Comparison of ENCODE assay signal across 8 cellular contexts in the genomic region with DNA sequence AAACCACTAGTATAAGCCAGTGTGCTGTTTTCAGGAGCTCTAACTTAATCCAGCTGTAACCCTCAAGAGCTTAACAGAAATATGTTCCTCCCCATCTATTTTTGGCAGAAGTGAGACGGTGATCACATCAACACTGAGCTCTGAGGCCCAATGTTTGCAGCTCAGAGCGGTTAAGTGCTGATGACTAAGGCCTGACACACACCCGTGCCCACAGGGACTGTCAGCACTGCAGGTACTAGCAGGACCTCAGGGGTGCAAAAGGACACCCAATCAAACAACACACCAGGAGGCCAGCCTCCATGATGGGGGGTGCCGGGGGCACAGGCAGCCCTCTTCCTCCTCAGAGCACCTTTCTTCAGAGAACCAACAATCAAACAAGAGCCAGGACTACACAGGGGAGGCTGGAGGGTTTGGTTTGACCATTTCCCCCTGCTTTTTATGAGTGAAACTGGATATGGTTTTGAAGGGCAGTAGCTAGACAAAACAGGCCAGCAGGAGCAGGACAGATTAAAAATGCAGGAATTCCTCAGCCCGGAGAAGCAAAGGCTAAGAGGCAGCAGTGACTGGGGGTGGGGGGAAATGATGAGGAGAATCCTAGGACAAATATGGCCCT.
DNase-seq lines count a peak whose midpoint lies in the region; ATAC-seq, FAIRE-seq and TF ChIP-seq lines count a peak whose summit lies in the region.

No MANE protein-coding gene starts in this region.

- peak overlapping the region; percentile 99 for H3K27ac Mint-ChIP-seq in activated T-helper 17 cell treated with anti-CD3 and anti-CD28 coated beads, Interleukin-2, amount 50 U/mL, for 72 hours
- peak overlapping the region; percentile 35 for H3K27ac Mint-ChIP-seq in type B pancreatic cell

- H3K36me3 Mint-ChIP-seq in activated T-helper 17 cell treated with anti-CD3 and anti-CD28 coated beads, Interleukin-2, amount 50 U/mL, for 72 hours (ENCODE audit: low read depth), result peaks cover 48% of the 10 kb centered on the region
- no peaks in the 10 kb centered on the region for H3K36me3 Mint-ChIP-seq in type B pancreatic cell

- H3K4me3 ChIP-seq in AG04450 (ENCODE audit: low read depth, low read length) (peak overlapping the region; percentile 25; the same call in 1 of the 2 replicates), Peyer's patch (no peak overlapping the region), foreskin fibroblast (ENCODE audit: low read depth in 1 of 2, low read length in 2 of 2) (no peak overlapping the region), pancreas (no peak overlapping the region)

- no peaks in the 10 kb centered on the region for H3K27me3 ChIP-seq in AG04450 (ENCODE audit: control insufficient read depth, insufficient read depth, low read length)
- no peaks in the 10 kb centered on the region for H3K27me3 ChIP-seq in Peyer's patch
- no peaks in the 10 kb centered on the region for H3K27me3 ChIP-seq in pancreas

- H3K9me3 ChIP-seq in AG04450 (ENCODE audit: control insufficient read depth, insufficient read depth, low read length) (peaks cover 3% of the 10 kb centered on the region), Peyer's patch (no peaks in the 10 kb centered on the region), pancreas (no peaks in the 10 kb centered on the region)

- CTCF ChIA-PET in AG04450 (lab: Charles Lee), result interaction anchor here (1.1 to 3.2 kb wide), 5 partner anchors 18 to 87 kb away, joined by 3 to 11 read pairs (median 4); partner anchors contain the start of gene RAPGEF1

- H3K36me3 ChIP-seq in Peyer's patch (no peaks in the 10 kb centered on the region), pancreas (no peaks in the 10 kb centered on the region)

- H3K27ac ChIP-seq in AG04450 (ENCODE audit: low read depth, low read length), result peak overlapping the region; percentile 85
- H3K27ac ChIP-seq in Peyer's patch, result peak overlapping the region; percentile 80 to 88 (median 85)
- peak overlapping the region in 2 of 4 donors; percentile 62 to 76 for H3K27ac ChIP-seq in pancreas

- ATAC-seq in GM19025 (IDR thresholded peaks at IDR 0.05; ENCODE audit: low read depth, unreplicated experiment) (peak; percentile 73), HG03159 (IDR thresholded peaks at IDR 0.05; ENCODE audit: unreplicated experiment) (peak; percentile 70), pancreas (peak; percentile 72 to 91 (median 84))
- ATAC-seq in activated T-helper 17 cell treated with anti-CD3 and anti-CD28 coated beads, Interleukin-2, amount 50 U/mL, for 72 hours (replicated peaks), result peak; percentile 96

- DNase-seq in AG04450 (ENCODE audit: low read depth, low spot score), result peak; percentile 88
- peak in 2 of 3 donors; percentile 86 to 95 for DNase-seq in Peyer's patch
- DNase-seq in foreskin fibroblast, result peak; percentile 97 to 98
- peak in 3 of 6 donors; percentile 45 to 55 (median 54) for DNase-seq in pancreas
- DNase-seq in type B pancreatic cell (ENCODE audit: extremely low spot score, unreplicated experiment), result no peak

- POLR2A ChIA-PET in AG04450 (lab: Yijun Ruan, JAX), result interaction anchor here (0.8 to 3.3 kb wide), 11 partner anchors 9 to 87 kb away, joined by 3 to 22 read pairs (median 8); partner anchors contain the start of gene RAPGEF1

- H3K4me3 Mint-ChIP-seq in activated T-helper 17 cell treated with anti-CD3 and anti-CD28 coated beads, Interleukin-2, amount 50 U/mL, for 72 hours, result peak overlapping the region; percentile 83
- H3K4me3 Mint-ChIP-seq in type B pancreatic cell, result peak overlapping the region; percentile 36

- no peak for FAIRE-seq in pancreas (lab: Jason Lieb, UNC)

- TF ChIP-seq POLR2A in Peyer's patch (IDR thresholded peaks at IDR 0.05), result peak in 1 of 2 donors; percentile 60

- H3K4me1 Mint-ChIP-seq in activated T-helper 17 cell treated with anti-CD3 and anti-CD28 coated beads, Interleukin-2, amount 50 U/mL, for 72 hours, result peaks cover 68% of the 10 kb centered on the region
- peaks cover 66% of the 10 kb centered on the region for H3K4me1 Mint-ChIP-seq in type B pancreatic cell (ENCODE audit: unreplicated experiment)

- no peaks in the 10 kb centered on the region for H3K27me3 Mint-ChIP-seq in activated T-helper 17 cell treated with anti-CD3 and anti-CD28 coated beads, Interleukin-2, amount 50 U/mL, for 72 hours
- H3K27me3 Mint-ChIP-seq in type B pancreatic cell, result no peaks in the 10 kb centered on the region

- intact Hi-C loops in pancreas (cut with DNase I), result no loop called here

- 62 to 72% methylated on average over 5 of the region's 5 CpGs for WGBS in pancreas, 2 donors

- TF ChIP-seq CTCF in AG04450 (IDR thresholded peaks at IDR 0.05; ENCODE audit: low read depth, low read length), result 0 out of 2 replicates have a peak, but pooled peaks have one; percentile 2
- TF ChIP-seq CTCF in Peyer's patch (IDR thresholded peaks at IDR 0.05), result no peak
- TF ChIP-seq CTCF in foreskin fibroblast (IDR thresholded peaks at IDR 0.05; ENCODE audit: low read depth, low read length), result no peak
- no peak for TF ChIP-seq CTCF in pancreas (IDR thresholded peaks at IDR 0.05)
- TF ChIP-seq CTCF in type B pancreatic cell (conservative IDR thresholded peaks at IDR 0.05), result no peak

- peaks cover 5 to 30% (median 16%) of the 10 kb centered on the region in 4 donors for H3K4me1 ChIP-seq in Peyer's patch
- H3K4me1 ChIP-seq in pancreas, result peaks cover 19 to 44% (median 35%) of the 10 kb centered on the region in 3 donors

- H3K9me3 Mint-ChIP-seq in activated T-helper 17 cell treated with anti-CD3 and anti-CD28 coated beads, Interleukin-2, amount 50 U/mL, for 72 hours, result no peaks in the 10 kb centered on the region
- no peaks in the 10 kb centered on the region for H3K9me3 Mint-ChIP-seq in type B pancreatic cell
